ENCODE assay signal across 2 cellular contexts in genomic region chr7:30594055-30594539, GRCh38.
TF ChIP-seq lines count a peak whose summit lies in the region.

No MANE protein-coding gene starts in this region.

TF ChIP-seq in HEK293T, 16 proteins besides CTCF, POLR2A, EP300 and RAD21:
- no peak for TF ChIP-seq SUZ12 (IDR thresholded peaks at IDR 0.05)
- no peak for TF ChIP-seq CTBP1 (IDR thresholded peaks at IDR 0.05; ENCODE audit: borderline replicate concordance)
- no peak for TF ChIP-seq SP1 (IDR thresholded peaks at IDR 0.05)
- TF ChIP-seq FOXM1 (IDR thresholded peaks at IDR 0.05; ENCODE audit: borderline replicate concordance) = no peak
- no peak for TF ChIP-seq FOXA1 (IDR thresholded peaks at IDR 0.05)

TF ChIP-seq in H1, 55 proteins besides CTCF, POLR2A, EP300 and RAD21:
- TF ChIP-seq SUZ12 (IDR thresholded peaks at IDR 0.05; ENCODE audit: low read length) (0 out of 2 replicates have a peak, but pooled peaks have one; percentile 13), YY1 (IDR thresholded peaks at IDR 0.05; ENCODE audit: low read depth, low read length) (no peak)
